Comparison of ENCODE assay signal across 8 cellular contexts in the genomic region with DNA sequence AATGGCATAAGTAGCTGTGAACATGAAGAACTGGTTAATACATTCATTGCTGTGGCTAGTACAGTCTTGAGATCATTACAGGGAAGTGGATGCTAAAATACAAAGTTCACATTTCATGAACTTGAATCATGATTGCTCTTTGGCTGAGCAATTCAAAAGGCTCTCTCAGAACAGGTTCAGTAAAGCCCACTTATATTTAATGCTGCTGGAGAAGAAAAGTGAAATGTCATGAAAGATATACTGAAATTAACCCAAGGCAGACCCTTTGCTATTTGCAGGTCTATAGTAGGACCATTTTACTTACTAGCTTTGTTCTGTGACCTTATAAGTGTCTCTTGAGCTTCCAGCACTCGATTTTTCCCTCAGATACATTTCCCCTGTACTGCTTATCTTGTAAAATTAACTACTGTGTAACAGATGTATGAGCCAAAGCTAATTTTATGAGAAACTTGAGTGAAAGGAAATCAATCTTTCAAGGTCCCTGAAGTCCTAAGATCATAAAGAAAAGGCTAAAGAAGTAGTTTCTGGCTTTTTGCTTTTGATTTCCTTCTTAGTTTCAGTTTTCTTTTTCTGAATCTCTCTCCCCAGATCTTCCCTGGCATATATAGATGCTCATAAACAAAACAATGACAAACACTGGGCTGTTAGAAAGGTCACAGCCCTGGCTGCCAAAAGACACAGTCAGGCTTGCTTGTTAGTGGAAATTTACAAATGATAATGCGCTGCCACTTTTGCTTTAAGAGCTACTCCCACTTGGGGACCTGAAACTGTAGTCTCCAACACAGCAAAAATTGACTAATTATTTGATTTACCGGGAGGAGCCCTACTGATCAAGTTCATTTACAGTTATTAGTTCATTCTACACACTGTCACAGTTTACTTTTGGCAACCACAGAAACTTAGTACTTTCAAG.
DNase-seq lines count a peak whose midpoint lies in the region; ATAC-seq and TF ChIP-seq lines count a peak whose summit lies in the region.

No MANE protein-coding gene starts in this region.

- H3K4me1 Mint-ChIP-seq in activated naive CD8-positive, alpha-beta T cell treated with anti-CD3 and anti-CD28 coated beads, Interleukin-2, amount 50 U/mL, for 24 hours = peaks cover 20% of the 10 kb centered on the region

- H3K36me3 Mint-ChIP-seq in activated naive CD8-positive, alpha-beta T cell treated with anti-CD3 and anti-CD28 coated beads, Interleukin-2, amount 50 U/mL, for 24 hours (ENCODE audit: low read depth) = peaks cover 13% of the 10 kb centered on the region

- H3K9me3 ChIP-seq in BLaER1 (peaks cover 24% of the 10 kb centered on the region), HUES48 (ENCODE audit: control insufficient read depth, insufficient read depth, low read length) (peaks cover 16% of the 10 kb centered on the region), right cardiac atrium (ENCODE audit: control insufficient read depth, low read length) (no peaks in the 10 kb centered on the region), sigmoid colon (peaks cover 0 to 2% (median 0%) of the 10 kb centered on the region in 4 donors)

- H3K4me2 ChIP-seq in BLaER1 = peak overlapping the region; percentile 48

- no peak overlapping the region for H3K27ac ChIP-seq in BLaER1
- H3K27ac ChIP-seq in HUES48 (ENCODE audit: low read depth, low read length) = peak overlapping the region; percentile 6
- H3K27ac ChIP-seq in right cardiac atrium (ENCODE audit: low read length) = no peak overlapping the region
- H3K27ac ChIP-seq in sigmoid colon = peak overlapping the region; percentile 72 to 82 (median 78)

- DNase-seq in GM19240 (ENCODE audit: insufficient read length, low spot score) (peak; percentile 16), right cardiac atrium (peak; percentile 62 to 72 (median 68)), sigmoid colon (peak; percentile 79), NK-92 (lab: John Stamatoyannopoulos, UW; ENCODE audit: unreplicated experiment) (no peak)
- DNase-seq in activated naive CD8-positive, alpha-beta T cell treated with anti-CD3 and anti-CD28 coated beads, Interleukin-2, amount 50 U/mL, for 24 hours = peak; percentile 8
- DNase-seq in activated CD4-positive, alpha-beta T cell treated with anti-CD3 and anti-CD28 coated beads for 1 hour = no peak

- ATAC-seq in activated naive CD8-positive, alpha-beta T cell treated with anti-CD3 and anti-CD28 coated beads, Interleukin-2, amount 50 U/mL, for 24 hours = peak; percentile 92
- peak; percentile 93 for ATAC-seq in right cardiac atrium

- no peak for TF ChIP-seq POLR2A in sigmoid colon (IDR thresholded peaks at IDR 0.05)

- no peak for TF ChIP-seq CTCF in sigmoid colon (IDR thresholded peaks at IDR 0.05)

- H3K27me3 Mint-ChIP-seq in activated naive CD8-positive, alpha-beta T cell treated with anti-CD3 and anti-CD28 coated beads, Interleukin-2, amount 50 U/mL, for 24 hours = no peaks in the 10 kb centered on the region

- H4K20me1 ChIP-seq in BLaER1 = no peaks in the 10 kb centered on the region

- H3K27me3 ChIP-seq in BLaER1 (no peaks in the 10 kb centered on the region), HUES48 (ENCODE audit: control insufficient read depth, insufficient read depth, low read length) (no peaks in the 10 kb centered on the region), right cardiac atrium (ENCODE audit: control insufficient read depth, insufficient read depth) (no peaks in the 10 kb centered on the region), sigmoid colon (no peaks in the 10 kb centered on the region)

- H3K4me3 ChIP-seq in BLaER1 = no peak overlapping the region
- no peak overlapping the region for H3K4me3 ChIP-seq in HUES48 (ENCODE audit: low read depth, low read length)
- H3K4me3 ChIP-seq in right cardiac atrium (ENCODE audit: low read length) = peak overlapping the region; percentile 43
- peak overlapping the region; percentile 4 to 33 (median 22) for H3K4me3 ChIP-seq in sigmoid colon

- H3K4me3 Mint-ChIP-seq in activated naive CD8-positive, alpha-beta T cell treated with anti-CD3 and anti-CD28 coated beads, Interleukin-2, amount 50 U/mL, for 24 hours = peak overlapping the region; percentile 60

- peaks cover 12% of the 10 kb centered on the region; the same call in 1 of the 2 replicates for H3K4me1 ChIP-seq in BLaER1
- H3K4me1 ChIP-seq in HUES48 (ENCODE audit: control insufficient read depth, insufficient read depth, low read length) = peaks cover 17% of the 10 kb centered on the region
- peaks cover 3% of the 10 kb centered on the region for H3K4me1 ChIP-seq in right cardiac atrium (ENCODE audit: control insufficient read depth, insufficient read depth, low read length)
- peaks cover 0 to 21% (median 13%) of the 10 kb centered on the region in 4 donors for H3K4me1 ChIP-seq in sigmoid colon

- H3K36me3 ChIP-seq in BLaER1 (no peaks in the 10 kb centered on the region), HUES48 (ENCODE audit: control insufficient read depth, insufficient read depth, low read length) (no peaks in the 10 kb centered on the region), sigmoid colon (no peaks in the 10 kb centered on the region)

- intact Hi-C loops in right cardiac atrium (cut with DNase I) (no loop called here), sigmoid colon (cut with DNase I) (loop anchor here (5.0 kb wide), 1 partner anchor 134 kb away; a partner anchor contains a TSS)

- TF ChIP-seq EP300 in sigmoid colon (IDR thresholded peaks at IDR 0.05) = no peak

- WGBS in right cardiac atrium = 16% methylated on average over 3 of the region's 3 CpGs
- WGBS in sigmoid colon, 2 donors = 4 to 14% methylated on average over 3 of the region's 3 CpGs

- peaks cover 19% of the 10 kb centered on the region for H3K9me3 Mint-ChIP-seq in activated naive CD8-positive, alpha-beta T cell treated with anti-CD3 and anti-CD28 coated beads, Interleukin-2, amount 50 U/mL, for 24 hours

- H3K27ac Mint-ChIP-seq in activated naive CD8-positive, alpha-beta T cell treated with anti-CD3 and anti-CD28 coated beads, Interleukin-2, amount 50 U/mL, for 24 hours = peak overlapping the region; percentile 61

- H3K9ac ChIP-seq in BLaER1 = peak overlapping the region; percentile 53
- H3K9ac ChIP-seq in HUES48 (ENCODE audit: low read depth, low read length) = 0 out of 2 replicates have a peak overlapping the region, but pooled peaks have one; percentile 7

Comparison
In these comparisons a context has a peak if more than half of its experiments do, and no peak if none do; other contexts are left out.
1. H3K27ac ChIP-seq: peak in HUES48 (single experiment) and sigmoid colon (4 of 4); none in BLaER1 (single experiment) and right cardiac atrium (single experiment).
2. H3K4me3 ChIP-seq: peak in right cardiac atrium (single experiment) and sigmoid colon (4 of 4); none in BLaER1 (single experiment) and HUES48 (single experiment).
3. DNase-seq: peak in GM19240 (single experiment), activated naive CD8-positive, alpha-beta T cell treated with anti-CD3 and anti-CD28 coated beads, Interleukin-2, amount 50 U/mL, for 24 hours (single experiment), right cardiac atrium (3 of 3) and sigmoid colon (single experiment); none in NK-92 (single experiment) and activated CD4-positive, alpha-beta T cell treated with anti-CD3 and anti-CD28 coated beads for 1 hour (single experiment).